In genomic region chr5:145968970-145969713, GRCh38 we compare ENCODE assay signal across 29 cellular contexts. TPM values are rescaled to one million over a fixed set of nuclear protein-coding genes. Genes with fewer than 3 reads are reported as not detected.
DNase-seq lines count a peak whose midpoint lies in the region; ATAC-seq and TF ChIP-seq lines count a peak whose summit lies in the region.
"Had no signal": no experiment of that assay in that cellular context is flagged by ENCODE, and none has a peak within 500 bp of the region (broad histone marks: within the 10 kb centered on the region; RNA-seq: fewer than 3 reads in every experiment).

No MANE protein-coding gene starts in this region.

- H3K4me1 ChIP-seq in Panc1 (ENCODE audit: control insufficient read depth, insufficient read depth, low read length) (peaks cover 13% of the 10 kb centered on the region; the same call in 1 of the 2 replicates), liver (ENCODE audit: control insufficient read depth in 4 of 4, insufficient read depth in 4 of 4, low read length in 3 of 4) (peaks cover 0 to 21% (median 15%) of the 10 kb centered on the region in 4 donors)
- H3K4me1 ChIP-seq: BLaER1 treated with 17β-estradiol and CSF1 and Interleukin-3, amounts not matched to agents 10 nM and 100 nM had no signal

- BruUV-seq in Panc1 (replicated peaks; lab: Mats Ljungman, UMichigan), result no TSS peak

- peak; percentile 34 for ATAC-seq in Right ventricle myocardium superior (ENCODE audit: poor library complexity)
- ATAC-seq in Right ventricle myocardium inferior, result no peak
- peak; percentile 66; the same call in 1 of the 2 replicates for ATAC-seq in Panc1
- no peak for ATAC-seq in GM18861 (IDR thresholded peaks at IDR 0.05; ENCODE audit: unreplicated experiment)
- ATAC-seq: GM12878 had no signal

- peak; percentile 9 to 27 for TF ChIP-seq RAD21 in liver (IDR thresholded peaks at IDR 0.05)

- no peak for DNase-seq in Right ventricle myocardium superior
- no peak for DNase-seq in Right ventricle myocardium inferior (ENCODE audit: missing footprints)
- no peak for DNase-seq in Panc1 (ENCODE audit: low read depth, low spot score)
- no peak for DNase-seq in islet precursor cell
- no peak for DNase-seq in NCI-H2107 (lab: John Stamatoyannopoulos, UW)
- DNase-seq in anterior cingulate cortex (lab: John Stamatoyannopoulos, UW), result no peak
- DNase-seq: AML-193; CD4-positive, alpha-beta T cell; DMS79; EL; GDM1; GM23248; H7; KG1; NCI-H1048; NCI-H1417; NCI-H1694; NCI-H2081 treated with DMSO at 0.1 percent for 48 hours; NCI-H446 treated with DMSO at 0.1 percent for 48 hours; NCI-H526; NCI-H82; NK-92 treated with Interleukin-12 subunit alpha and Interleukin-12 subunit beta, amount 100 ng/mL, for 24 hours; SIG-M5 had no signal

- POLR2A ChIA-PET in Panc1 (lab: Charles Lee), result no interaction called here

- H3K9ac ChIP-seq in liver (ENCODE audit: low read depth in 1 of 2, low read length in 2 of 2), result no peak overlapping the region
- H3K9ac ChIP-seq: BLaER1 treated with 17β-estradiol and CSF1 and Interleukin-3, amounts not matched to agents 10 nM and 100 nM; GM23248 had no signal

- intact Hi-C loops in Right ventricle myocardium superior (cut with DNase I), result no loop called here
- intact Hi-C loops in Right ventricle myocardium inferior (cut with DNase I), result no loop called here
- intact Hi-C loops in Panc1 (cut with micrococcal nuclease; ENCODE audit: unreplicated experiment), result no loop called here

- no peaks in the 10 kb centered on the region for H3K27me3 ChIP-seq in Panc1 (ENCODE audit: control insufficient read depth, insufficient read depth, low read length)
- no peaks in the 10 kb centered on the region for H3K27me3 ChIP-seq in liver (ENCODE audit: control insufficient read depth in 4 of 4, insufficient read depth in 4 of 4, low read length in 3 of 4)
- H3K27me3 ChIP-seq: BLaER1 treated with 17β-estradiol and CSF1 and Interleukin-3, amounts not matched to agents 10 nM and 100 nM had no signal

- no peaks in the 10 kb centered on the region for H3K9me3 ChIP-seq in Panc1 (ENCODE audit: control insufficient read depth, insufficient read depth, low read depth, low read length)
- no peaks in the 10 kb centered on the region for H3K9me3 ChIP-seq in liver (ENCODE audit: control insufficient read depth in 4 of 4, low read length in 3 of 4)

- H3K27ac ChIP-seq in Panc1 (ENCODE audit: low read length) (peak overlapping the region; percentile 20; the same call in 1 of the 2 replicates), liver (ENCODE audit: low read depth in 1 of 2, low read length in 2 of 2) (no peak overlapping the region)
- H3K27ac ChIP-seq: BLaER1 treated with 17β-estradiol and CSF1 and Interleukin-3, amounts not matched to agents 10 nM and 100 nM; GM23248; RWPE1; SK-N-MC had no signal

- in situ Hi-C loops in Panc1 (cut with HindIII; ENCODE audit: low pct_unique_long_range_greater_than_20kb, low sequenced_read_pairs), result no loop called here

- whole genome bisulfite sequencing in liver, result 25% methylated on average over 4 of the region's 4 CpGs

- TF ChIP-seq CTCF in Panc1 (IDR thresholded peaks at IDR 0.05) (no peak), liver (IDR thresholded peaks at IDR 0.05; ENCODE audit: low read depth, low read length, missing input control) (no peak)

- H3K4me3 ChIP-seq in Panc1 (ENCODE audit: low read depth in 2 of 2, low read length in 2 of 2) (no peak overlapping the region), liver (ENCODE audit: low read depth in 1 of 3, low read length in 3 of 3) (no peak overlapping the region)
- H3K4me3 ChIP-seq: BLaER1 treated with 17β-estradiol and CSF1 and Interleukin-3, amounts not matched to agents 10 nM and 100 nM; GM12878; GM23248; SK-N-MC had no signal

- H3K36me3 ChIP-seq in Panc1 (ENCODE audit: control insufficient read depth, insufficient read depth, low read length) (no peaks in the 10 kb centered on the region), liver (ENCODE audit: control insufficient read depth in 4 of 4, insufficient read depth in 3 of 4, low read depth in 1 of 4, low read length in 3 of 4) (no peaks in the 10 kb centered on the region)
- H3K36me3 ChIP-seq: BLaER1 treated with 17β-estradiol and CSF1 and Interleukin-3, amounts not matched to agents 10 nM and 100 nM had no signal

- CTCF ChIA-PET in Panc1 (lab: Charles Lee), result no interaction called here

TF ChIP-seq in liver, 16 proteins besides CTCF, POLR2A, EP300 and RAD21:
- TF ChIP-seq GABPA (IDR thresholded peaks at IDR 0.05 in 1 of 2, conservative IDR thresholded peaks at IDR 0.05 in 1 of 2) (no peak), FOXA2 (IDR thresholded peaks at IDR 0.05) (peak; percentile 82), FOXA1 (IDR thresholded peaks at IDR 0.05) (peak; percentile 50), JUND (IDR thresholded peaks at IDR 0.05) (no peak), YY1 (IDR thresholded peaks at IDR 0.05) (peak; percentile 27), MAX (IDR thresholded peaks at IDR 0.05) (no peak), SP1 (IDR thresholded peaks at IDR 0.05) (peak; percentile 9), EGR1 (IDR thresholded peaks at IDR 0.05; ENCODE audit: low read depth in 2 of 2) (no peak), NR2F2 (IDR thresholded peaks at IDR 0.05) (no peak), ZBTB33 (IDR thresholded peaks at IDR 0.05) (no peak), TAF1 (conservative IDR thresholded peaks at IDR 0.05) (no peak), RXRA (IDR thresholded peaks at IDR 0.05) (peak in 1 of 2 donors; percentile 41), HNF4G (IDR thresholded peaks at IDR 0.05) (no peak), HNF4A (conservative IDR thresholded peaks at IDR 0.05) (peak; percentile 36 to 57)
- TF ChIP-seq, protein P1, sequence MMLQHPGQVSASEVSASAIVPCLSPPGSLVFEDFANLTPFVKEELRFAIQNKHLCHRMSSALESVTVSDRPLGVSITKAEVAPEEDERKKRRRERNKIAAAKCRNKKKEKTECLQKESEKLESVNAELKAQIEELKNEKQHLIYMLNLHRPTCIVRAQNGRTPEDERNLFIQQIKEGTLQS (IDR thresholded peaks at IDR 0.05), result no peak
- TF ChIP-seq, protein P2, sequence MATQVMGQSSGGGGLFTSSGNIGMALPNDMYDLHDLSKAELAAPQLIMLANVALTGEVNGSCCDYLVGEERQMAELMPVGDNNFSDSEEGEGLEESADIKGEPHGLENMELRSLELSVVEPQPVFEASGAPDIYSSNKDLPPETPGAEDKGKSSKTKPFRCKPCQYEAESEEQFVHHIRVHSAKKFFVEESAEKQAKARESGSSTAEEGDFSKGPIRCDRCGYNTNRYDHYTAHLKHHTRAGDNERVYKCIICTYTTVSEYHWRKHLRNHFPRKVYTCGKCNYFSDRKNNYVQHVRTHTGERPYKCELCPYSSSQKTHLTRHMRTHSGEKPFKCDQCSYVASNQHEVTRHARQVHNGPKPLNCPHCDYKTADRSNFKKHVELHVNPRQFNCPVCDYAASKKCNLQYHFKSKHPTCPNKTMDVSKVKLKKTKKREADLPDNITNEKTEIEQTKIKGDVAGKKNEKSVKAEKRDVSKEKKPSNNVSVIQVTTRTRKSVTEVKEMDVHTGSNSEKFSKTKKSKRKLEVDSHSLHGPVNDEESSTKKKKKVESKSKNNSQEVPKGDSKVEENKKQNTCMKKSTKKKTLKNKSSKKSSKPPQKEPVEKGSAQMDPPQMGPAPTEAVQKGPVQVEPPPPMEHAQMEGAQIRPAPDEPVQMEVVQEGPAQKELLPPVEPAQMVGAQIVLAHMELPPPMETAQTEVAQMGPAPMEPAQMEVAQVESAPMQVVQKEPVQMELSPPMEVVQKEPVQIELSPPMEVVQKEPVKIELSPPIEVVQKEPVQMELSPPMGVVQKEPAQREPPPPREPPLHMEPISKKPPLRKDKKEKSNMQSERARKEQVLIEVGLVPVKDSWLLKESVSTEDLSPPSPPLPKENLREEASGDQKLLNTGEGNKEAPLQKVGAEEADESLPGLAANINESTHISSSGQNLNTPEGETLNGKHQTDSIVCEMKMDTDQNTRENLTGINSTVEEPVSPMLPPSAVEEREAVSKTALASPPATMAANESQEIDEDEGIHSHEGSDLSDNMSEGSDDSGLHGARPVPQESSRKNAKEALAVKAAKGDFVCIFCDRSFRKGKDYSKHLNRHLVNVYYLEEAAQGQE (IDR thresholded peaks at IDR 0.05), result no peak

RNA-seq across cellular contexts. Expression of gene SH3RF2, which starts 32.8 kb away (rescaled TPM):
- 309 TPM for total RNA-seq in Right ventricle myocardium superior
- total RNA-seq in Right ventricle myocardium inferior, result 267 TPM
- 23.1 TPM for total RNA-seq in Panc1 (2021; ENCODE audit: unreplicated experiment)
- polyA plus RNA-seq in Panc1 (2012; ENCODE audit: insufficient read length), result 11.3 TPM
- total RNA-seq in liver, result 10 to 100 TPM in 1 of 2 donors, 1 to 10 TPM in 1; 1.9 to 10.5 TPM
- polyA plus RNA-seq in liver, result 1 to 10 TPM; 1.0 to 7.9 TPM
- total RNA-seq: GM23248 had no signal
- polyA plus RNA-seq: GM12878 had no signal

Comparison
In these comparisons a context has a peak if more than half of its experiments do, and no peak if none do; other contexts are left out.
1. ATAC-seq: peak in Right ventricle myocardium superior (single experiment) and Panc1 (single experiment); none in Right ventricle myocardium inferior (single experiment) and GM18861 (single experiment).
2. RNA of gene SH3RF2, which starts 32.8 kb away (total RNA-seq): 309 TPM in Right ventricle myocardium superior (single experiment) and 267 TPM in Right ventricle myocardium inferior (single experiment); 23.1 TPM in Panc1 (single experiment) and 1.9 to 10.5 TPM in liver; every median in the first group is over 10 times any median in the second.